In the genomic region with DNA sequence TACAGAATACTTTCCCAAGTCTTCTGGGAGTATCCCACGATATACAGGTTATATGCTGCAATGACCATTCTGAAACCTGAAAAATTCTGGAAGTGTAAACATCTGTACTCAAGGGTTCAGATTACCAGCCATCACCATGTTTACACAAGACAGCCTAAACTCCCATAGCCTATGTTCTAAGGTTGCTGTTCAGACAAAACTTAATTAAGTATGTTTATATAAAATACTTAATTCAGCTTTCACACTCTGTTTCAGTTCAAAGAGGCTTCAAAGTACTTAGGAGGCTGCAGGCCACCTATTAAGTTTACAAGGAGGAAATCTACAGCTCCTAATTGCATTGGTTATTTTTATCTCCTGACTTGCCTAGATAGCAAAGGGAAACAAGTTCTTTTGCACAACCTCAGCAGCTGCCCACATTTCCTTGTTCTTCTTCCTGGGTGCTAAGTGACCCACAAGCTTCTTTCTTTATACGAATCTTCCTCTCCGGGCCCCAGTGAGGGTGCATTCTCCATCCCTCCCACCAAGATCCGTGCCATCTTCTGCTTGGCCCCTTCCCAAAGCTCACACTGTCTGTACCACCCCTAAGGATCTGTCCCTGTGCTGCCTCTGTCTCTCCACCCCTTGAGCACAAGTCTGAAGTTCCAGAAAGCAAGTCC, we compare ENCODE assay signal across 1 cellular context.
TF ChIP-seq lines count a peak whose summit lies in the region.

No MANE protein-coding gene starts in this region.

TF ChIP-seq in HepG2, 621 proteins besides CTCF, POLR2A, EP300 and RAD21 (continued from another document):
- TF ChIP-seq, protein P1, sequence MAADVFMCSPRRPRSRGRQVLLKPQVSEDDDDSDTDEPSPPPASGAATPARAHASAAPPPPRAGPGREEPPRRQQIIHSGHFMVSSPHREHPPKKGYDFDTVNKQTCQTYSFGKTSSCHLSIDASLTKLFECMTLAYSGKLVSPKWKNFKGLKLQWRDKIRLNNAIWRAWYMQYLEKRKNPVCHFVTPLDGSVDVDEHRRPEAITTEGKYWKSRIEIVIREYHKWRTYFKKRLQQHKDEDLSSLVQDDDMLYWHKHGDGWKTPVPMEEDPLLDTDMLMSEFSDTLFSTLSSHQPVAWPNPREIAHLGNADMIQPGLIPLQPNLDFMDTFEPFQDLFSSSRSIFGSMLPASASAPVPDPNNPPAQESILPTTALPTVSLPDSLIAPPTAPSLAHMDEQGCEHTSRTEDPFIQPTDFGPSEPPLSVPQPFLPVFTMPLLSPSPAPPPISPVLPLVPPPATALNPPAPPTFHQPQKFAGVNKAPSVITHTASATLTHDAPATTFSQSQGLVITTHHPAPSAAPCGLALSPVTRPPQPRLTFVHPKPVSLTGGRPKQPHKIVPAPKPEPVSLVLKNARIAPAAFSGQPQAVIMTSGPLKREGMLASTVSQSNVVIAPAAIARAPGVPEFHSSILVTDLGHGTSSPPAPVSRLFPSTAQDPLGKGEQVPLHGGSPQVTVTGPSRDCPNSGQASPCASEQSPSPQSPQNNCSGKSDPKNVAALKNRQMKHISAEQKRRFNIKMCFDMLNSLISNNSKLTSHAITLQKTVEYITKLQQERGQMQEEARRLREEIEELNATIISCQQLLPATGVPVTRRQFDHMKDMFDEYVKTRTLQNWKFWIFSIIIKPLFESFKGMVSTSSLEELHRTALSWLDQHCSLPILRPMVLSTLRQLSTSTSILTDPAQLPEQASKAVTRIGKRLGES (CRISPR knock-in tag; IDR thresholded peaks at IDR 0.05; ENCODE audit: borderline replicate concordance) = no peak
- TF ChIP-seq, protein P2, sequence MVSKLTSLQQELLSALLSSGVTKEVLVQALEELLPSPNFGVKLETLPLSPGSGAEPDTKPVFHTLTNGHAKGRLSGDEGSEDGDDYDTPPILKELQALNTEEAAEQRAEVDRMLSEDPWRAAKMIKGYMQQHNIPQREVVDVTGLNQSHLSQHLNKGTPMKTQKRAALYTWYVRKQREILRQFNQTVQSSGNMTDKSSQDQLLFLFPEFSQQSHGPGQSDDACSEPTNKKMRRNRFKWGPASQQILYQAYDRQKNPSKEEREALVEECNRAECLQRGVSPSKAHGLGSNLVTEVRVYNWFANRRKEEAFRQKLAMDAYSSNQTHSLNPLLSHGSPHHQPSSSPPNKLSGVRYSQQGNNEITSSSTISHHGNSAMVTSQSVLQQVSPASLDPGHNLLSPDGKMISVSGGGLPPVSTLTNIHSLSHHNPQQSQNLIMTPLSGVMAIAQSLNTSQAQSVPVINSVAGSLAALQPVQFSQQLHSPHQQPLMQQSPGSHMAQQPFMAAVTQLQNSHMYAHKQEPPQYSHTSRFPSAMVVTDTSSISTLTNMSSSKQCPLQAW (CRISPR knock-in tag; IDR thresholded peaks at IDR 0.05) = no peak
- TF ChIP-seq ATF7 (IDR thresholded peaks at IDR 0.05) (no peak), ATF7 (CRISPR knock-in tag; IDR thresholded peaks at IDR 0.05) (no peak), KLF12 (CRISPR knock-in tag; IDR thresholded peaks at IDR 0.05; ENCODE audit: borderline replicate concordance) (no peak), CEBPG (CRISPR knock-in tag; IDR thresholded peaks at IDR 0.05) (peak; percentile 10; the same call in 1 of the 2 replicates), DPF2 (CRISPR knock-in tag; IDR thresholded peaks at IDR 0.05; ENCODE audit: borderline replicate concordance, low read depth) (no peak), ZNF160 (CRISPR knock-in tag; IDR thresholded peaks at IDR 0.05) (no peak), MLLT10 (CRISPR knock-in tag; IDR thresholded peaks at IDR 0.05) (no peak), SAP130 (CRISPR knock-in tag; IDR thresholded peaks at IDR 0.05; ENCODE audit: low read depth) (peak; percentile 65), WIZ (CRISPR knock-in tag; IDR thresholded peaks at IDR 0.05) (no peak), GATAD2A (CRISPR knock-in tag; IDR thresholded peaks at IDR 0.05) (peak; percentile 38; the same call in 1 of the 2 replicates), PAF1 (CRISPR knock-in tag; IDR thresholded peaks at IDR 0.05) (no peak), FOXP1 (IDR thresholded peaks at IDR 0.05) (no peak), FOXP1 (CRISPR knock-in tag; IDR thresholded peaks at IDR 0.05) (peak; percentile 35; the same call in 1 of the 2 replicates), ZNF446 (CRISPR knock-in tag; IDR thresholded peaks at IDR 0.05) (no peak), EEA1 (CRISPR knock-in tag; IDR thresholded peaks at IDR 0.05; ENCODE audit: borderline replicate concordance) (no peak)
- TF ChIP-seq, protein P3, sequence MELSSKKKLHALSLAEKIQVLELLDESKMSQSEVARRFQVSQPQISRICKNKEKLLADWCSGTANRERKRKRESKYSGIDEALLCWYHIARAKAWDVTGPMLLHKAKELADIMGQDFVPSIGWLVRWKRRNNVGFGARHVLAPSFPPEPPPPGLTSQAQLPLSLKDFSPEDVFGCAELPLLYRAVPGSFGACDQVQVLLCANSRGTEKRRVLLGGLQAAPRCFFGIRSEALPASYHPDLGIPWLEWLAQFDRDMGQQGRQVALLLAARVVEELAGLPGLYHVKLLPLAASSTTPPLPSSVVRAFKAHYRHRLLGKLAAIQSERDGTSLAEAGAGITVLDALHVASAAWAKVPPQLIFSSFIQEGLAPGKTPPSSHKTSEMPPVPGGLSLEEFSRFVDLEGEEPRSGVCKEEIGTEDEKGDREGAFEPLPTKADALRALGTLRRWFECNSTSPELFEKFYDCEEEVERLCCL (CRISPR knock-in tag; IDR thresholded peaks at IDR 0.05; ENCODE audit: borderline replicate concordance) = no peak
- TF ChIP-seq, protein P4, sequence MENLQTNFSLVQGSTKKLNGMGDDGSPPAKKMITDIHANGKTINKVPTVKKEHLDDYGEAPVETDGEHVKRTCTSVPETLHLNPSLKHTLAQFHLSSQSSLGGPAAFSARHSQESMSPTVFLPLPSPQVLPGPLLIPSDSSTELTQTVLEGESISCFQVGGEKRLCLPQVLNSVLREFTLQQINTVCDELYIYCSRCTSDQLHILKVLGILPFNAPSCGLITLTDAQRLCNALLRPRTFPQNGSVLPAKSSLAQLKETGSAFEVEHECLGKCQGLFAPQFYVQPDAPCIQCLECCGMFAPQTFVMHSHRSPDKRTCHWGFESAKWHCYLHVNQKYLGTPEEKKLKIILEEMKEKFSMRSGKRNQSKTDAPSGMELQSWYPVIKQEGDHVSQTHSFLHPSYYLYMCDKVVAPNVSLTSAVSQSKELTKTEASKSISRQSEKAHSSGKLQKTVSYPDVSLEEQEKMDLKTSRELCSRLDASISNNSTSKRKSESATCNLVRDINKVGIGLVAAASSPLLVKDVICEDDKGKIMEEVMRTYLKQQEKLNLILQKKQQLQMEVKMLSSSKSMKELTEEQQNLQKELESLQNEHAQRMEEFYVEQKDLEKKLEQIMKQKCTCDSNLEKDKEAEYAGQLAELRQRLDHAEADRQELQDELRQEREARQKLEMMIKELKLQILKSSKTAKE (CRISPR knock-in tag; IDR thresholded peaks at IDR 0.05; ENCODE audit: borderline replicate concordance) = no peak
TF ChIP-seq in HepG2: peak in this region for 12.
